In the genomic region with DNA sequence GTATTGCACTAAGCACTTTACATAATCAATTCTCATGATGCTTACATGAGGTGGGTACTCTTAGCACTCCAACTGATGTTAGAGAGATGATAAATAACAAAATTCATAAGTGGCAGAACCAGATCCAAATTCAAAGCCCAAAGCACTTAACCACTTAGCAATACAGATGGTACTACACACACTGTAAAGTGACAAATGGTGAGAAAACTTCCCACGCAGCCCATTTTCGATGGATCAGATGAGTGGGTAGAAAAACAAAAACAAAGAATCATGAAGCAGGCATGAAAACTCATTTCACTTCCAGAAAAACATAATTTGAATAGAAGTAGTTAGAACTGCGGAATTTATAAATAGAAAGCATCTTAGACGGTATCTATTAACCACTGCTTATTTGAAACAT, we compare ENCODE assay signal across 23 cellular contexts.
A peak's percentile ranks its signal among the peaks of the same experiment; 100 is the strongest.
DNase-seq lines count a peak whose midpoint lies in the region; ATAC-seq and TF ChIP-seq lines count a peak whose summit lies in the region.
"Had no signal": no experiment of that assay in that cellular context is flagged by ENCODE, and none has a peak within 500 bp of the region (broad histone marks: within the 10 kb centered on the region; RNA-seq: fewer than 3 reads in every experiment).

No MANE protein-coding gene starts in this region.

- H3K9ac ChIP-seq in mucosa of rectum (ENCODE audit: low read depth in 1 of 2, low read length in 2 of 2), result no peak overlapping the region

- H3K4me3 ChIP-seq in left ventricle myocardium inferior, result no peak overlapping the region
- no peak overlapping the region for H3K4me3 ChIP-seq in mucosa of rectum (ENCODE audit: low read length in 2 of 2)
- H3K4me3 ChIP-seq: GM23338, HAP-1, SK-N-MC had no signal

- H3K4me1 Mint-ChIP-seq in chondrocyte (ENCODE audit: low read depth), result peaks cover 6% of the 10 kb centered on the region

- DNase-seq in left ventricle myocardium inferior, result no peak
- no peak for DNase-seq in Right ventricle myocardium inferior (ENCODE audit: missing footprints)
- no peak for DNase-seq in chondrocyte (ENCODE audit: low spot score)
- DNase-seq in NCI-H2196 treated with DMSO at 0.1 percent for 48 hours (lab: John Stamatoyannopoulos, UW; ENCODE audit: unreplicated experiment), result no peak
- no peak for DNase-seq in HK-2 (ENCODE audit: unreplicated experiment)
- DNase-seq: DMS79, KBM-7, MM.1S, NCI-H1092 treated with DMSO at 0.1 percent for 48 hours, NCI-H1436 treated with DMSO at 0.1 percent for 48 hours, NCI-H1930, NCI-H2171 treated with DMSO at 0.1 percent for 48 hours, NCI-H446, NCI-H526, SHP77 treated with DMSO at 0.1 percent for 48 hours had no signal

- peak overlapping the region; percentile 70 for H3K27ac ChIP-seq in left ventricle myocardium inferior (replicated peaks)
- peak overlapping the region; percentile 99 for H3K27ac ChIP-seq in angular gyrus (ENCODE audit: low read depth, low read length)
- H3K27ac ChIP-seq in mucosa of rectum (ENCODE audit: low read depth in 2 of 2, low read length in 2 of 2), result peak overlapping the region; percentile 0 to 6
- H3K27ac ChIP-seq: SK-N-MC had no signal

- TF ChIP-seq CTCF in left ventricle myocardium inferior (IDR thresholded peaks at IDR 0.05; ENCODE audit: borderline replicate concordance) (no peak), chondrocyte (IDR thresholded peaks at IDR 0.05) (no peak)

- peaks cover 10% of the 10 kb centered on the region for H3K4me1 ChIP-seq in left ventricle myocardium inferior
- no peaks in the 10 kb centered on the region for H3K4me1 ChIP-seq in mucosa of rectum (ENCODE audit: control insufficient read depth in 2 of 2, insufficient read depth in 2 of 2, low read length in 2 of 2)

- H3K36me3 ChIP-seq in left ventricle myocardium inferior, result no peaks in the 10 kb centered on the region
- H3K36me3 ChIP-seq in mucosa of rectum (ENCODE audit: control insufficient read depth in 2 of 2, insufficient read depth in 2 of 2, low read length in 2 of 2), result no peaks in the 10 kb centered on the region
- H3K36me3 ChIP-seq: HAP-1 had no signal

- H3K9me3 Mint-ChIP-seq in chondrocyte (ENCODE audit: low read depth), result no peaks in the 10 kb centered on the region
- H3K9me3 Mint-ChIP-seq: GM23338 had no signal

- H3K9me3 ChIP-seq in left ventricle myocardium inferior (replicated peaks), result no peaks in the 10 kb centered on the region
- no peaks in the 10 kb centered on the region for H3K9me3 ChIP-seq in mucosa of rectum (ENCODE audit: control insufficient read depth in 2 of 2, low read length in 2 of 2)
- H3K9me3 ChIP-seq: HAP-1 had no signal

- H3K27me3 Mint-ChIP-seq in chondrocyte (ENCODE audit: low read depth), result no peaks in the 10 kb centered on the region
- H3K27me3 Mint-ChIP-seq: B cell had no signal

- intact Hi-C loops in left ventricle myocardium inferior (cut with micrococcal nuclease) (loop anchor here (10.0 kb wide), 1 partner anchor 355 kb away; no protein-coding TSS in a partner anchor), Right ventricle myocardium inferior (cut with DNase I) (loop anchor here (10.0 kb wide), 1 partner anchor 215 kb away; no protein-coding TSS in a partner anchor)

- H3K27ac Mint-ChIP-seq in chondrocyte (ENCODE audit: unreplicated experiment), result no peak overlapping the region
- H3K27ac Mint-ChIP-seq: B cell, GM23338 had no signal

- no peaks in the 10 kb centered on the region for H3K36me3 Mint-ChIP-seq in chondrocyte (ENCODE audit: low read depth)

- H3K27me3 ChIP-seq in left ventricle myocardium inferior (ENCODE audit: low read depth) (no peaks in the 10 kb centered on the region), mucosa of rectum (ENCODE audit: control insufficient read depth in 2 of 2, insufficient read depth in 2 of 2, low read length in 2 of 2) (no peaks in the 10 kb centered on the region)

- H3K4me3 Mint-ChIP-seq in chondrocyte (ENCODE audit: unreplicated experiment), result no peak overlapping the region
- H3K4me3 Mint-ChIP-seq: B cell, CD14-positive monocyte, GM23338 had no signal

- no peak for ATAC-seq in Right ventricle myocardium inferior
- no peak for ATAC-seq in GM18517 (IDR thresholded peaks at IDR 0.05; ENCODE audit: unreplicated experiment)
- ATAC-seq: GM23338 had no signal

Comparison
In these comparisons a context has a peak if more than half of its experiments do, and no peak if none do; other contexts are left out.
1. H3K27ac ChIP-seq: peak in every context shown above with its lines; median percentile 99 in angular gyrus; 70 in left ventricle myocardium inferior; 3 in mucosa of rectum.